In genomic region chr10:112466802-112467201, GRCh38 we compare ENCODE assay signal across 28 cellular contexts.
"Had no signal": no experiment of that assay in that cellular context is flagged by ENCODE, and none has a peak within 500 bp of the region (broad histone marks: within the 10 kb centered on the region; RNA-seq: fewer than 3 reads in every experiment).

No MANE protein-coding gene starts in this region.

- H3K4me3 ChIP-seq: neural progenitor cell, ovary, psoas muscle, skin epidermis, smooth muscle cell, spleen, suprapubic skin, testis, tibial artery, transverse colon, upper lobe of right lung, uterus had no signal

- H3K4me1 ChIP-seq: neural progenitor cell, parathyroid adenoma, psoas muscle, suprapubic skin, tibial artery, transverse colon, upper lobe of right lung, uterus had no signal

- H3K27me3 ChIP-seq: neural progenitor cell, ovary, spleen, suprapubic skin, testis, tibial artery, transverse colon, upper lobe of right lung, uterus had no signal

- H2AFZ ChIP-seq: neural progenitor cell, parathyroid adenoma had no signal

- H3K9ac ChIP-seq: neural progenitor cell, parathyroid adenoma had no signal

- H3K79me2 ChIP-seq: parathyroid adenoma had no signal

- H3K9me3 ChIP-seq: ovary, psoas muscle, spleen, suprapubic skin, testis, tibial artery, transverse colon, upper lobe of right lung, uterus had no signal

- DNase-seq: natural killer cell; occipital lobe; ovary; posterior cingulate gyrus; psoas muscle; right cardiac atrium; spleen; stimulated activated CD4-positive, alpha-beta T cell treated with anti-CD3 and anti-CD28 coated beads, Interleukin-12 subunit alpha, Interleukin-12 subunit beta, amount 100 ng/mL, for 4 hours; stimulated activated CD4-positive, alpha-beta T cell treated with anti-CD3 and anti-CD28 coated beads, Interleukin-1b, Interleukin-23, amount 100 ng/mL, for 48 hours; stimulated activated CD4-positive, alpha-beta T cell treated with anti-CD3 and anti-CD28 coated beads, Interleukin-4, amount 100 ng/mL, for 1 hour; stimulated activated CD4-positive, alpha-beta T cell treated with anti-CD3 and anti-CD28 coated beads, Interleukin-4, amount 100 ng/mL, for 4 hours; stimulated activated CD8-positive, alpha-beta memory T cell treated with anti-CD3 and anti-CD28 coated beads, Interleukin-4, amount 100 ng/mL, for 48 hours; stimulated activated naive CD4-positive, alpha-beta T cell; stimulated activated naive CD8-positive, alpha-beta T cell treated with anti-CD3 and anti-CD28 coated beads, Interleukin-15, amount 100 ng/mL, for 72 hours; stimulated activated naive CD8-positive, alpha-beta T cell treated with anti-CD3 and anti-CD28 coated beads, Interleukin-15, Interleukin-2, amounts not matched to agents 100 U/mL and 50 U/mL, for 24 hours; substantia nigra; testis; tibial artery; transverse colon; upper lobe of right lung; uterus had no signal

- H3K4me2 ChIP-seq: neural progenitor cell, smooth muscle cell had no signal

- ATAC-seq: natural killer cell; psoas muscle; right cardiac atrium; sciatic nerve; stimulated activated memory B cell treated with anti-CD40 and anti-IgM and Interleukin-4, amounts not matched to agents 10 μg/mL and 1 μg/mL and 100 μg/mL, for 72 hours; stimulated activated naive CD8-positive, alpha-beta T cell treated with anti-CD3 and anti-CD28 coated beads, Interleukin-15, amount 100 ng/mL, for 72 hours; stimulated activated naive CD8-positive, alpha-beta T cell treated with anti-CD3 and anti-CD28 coated beads, Interleukin-15, Interleukin-2, amounts not matched to agents 100 U/mL and 50 U/mL, for 24 hours; upper lobe of right lung had no signal

- H3K36me3 ChIP-seq: ovary, uterus had no signal

- H3K27ac ChIP-seq: neural progenitor cell, ovary, parathyroid adenoma, psoas muscle, skin epidermis, spleen, suprapubic skin, testis, tibial artery, transverse colon, upper lobe of right lung, uterus had no signal
